In genomic region chr3:2476996-2477395, GRCh38 we compare ENCODE assay signal across 22 cellular contexts.
"Had no signal": no experiment of that assay in that cellular context is flagged by ENCODE, and none has a peak within 500 bp of the region (broad histone marks: within the 10 kb centered on the region; RNA-seq: fewer than 3 reads in every experiment).

No MANE protein-coding gene starts in this region.

- H3K27me3 ChIP-seq: dorsolateral prefrontal cortex, esophagus muscularis mucosa, foreskin keratinocyte, gastroesophageal sphincter, heart left ventricle, hepatocyte had no signal

- H3K36me3 ChIP-seq: esophagus muscularis mucosa, gastroesophageal sphincter, heart left ventricle had no signal

- H3K27ac ChIP-seq: coronary artery, dorsolateral prefrontal cortex, esophagus muscularis mucosa, foreskin keratinocyte, gastroesophageal sphincter, heart left ventricle, hepatocyte had no signal

- H3K9me3 ChIP-seq: esophagus muscularis mucosa, gastroesophageal sphincter had no signal

- H3K4me3 ChIP-seq: coronary artery, dorsolateral prefrontal cortex, esophagus muscularis mucosa, gastroesophageal sphincter, heart left ventricle, hepatocyte, lung had no signal

- H3K4me1 ChIP-seq: esophagus muscularis mucosa, foreskin keratinocyte, gastroesophageal sphincter, heart left ventricle had no signal

- ATAC-seq: foreskin keratinocyte, gastroesophageal sphincter, heart left ventricle, left colon, left lobe of liver, left ventricle myocardium superior had no signal

- DNase-seq: dermis blood vessel endothelial cell; dorsolateral prefrontal cortex; effector CD4-positive, alpha-beta T cell; effector memory CD4-positive, alpha-beta T cell; foreskin keratinocyte; heart left ventricle; hypothalamus; immature natural killer cell; islet precursor cell; kidney; kidney glomerular epithelial cell; left colon; left ventricle myocardium superior; mammary epithelial cell; mesendoderm; midbrain had no signal
